34 cellular contexts compared by ENCODE assay signal in genomic region chr3:10761583-10761982, GRCh38. TPM values are rescaled to one million over a fixed set of nuclear protein-coding genes. Genes with fewer than 3 reads are reported as not detected.
"Had no signal": no experiment of that assay in that cellular context is flagged by ENCODE, and none has a peak within 500 bp of the region (broad histone marks: within the 10 kb centered on the region; RNA-seq: fewer than 3 reads in every experiment).

No MANE protein-coding gene starts in this region.

- H3K4me3 ChIP-seq: ascending aorta, coronary artery, dorsolateral prefrontal cortex, esophagus squamous epithelium, gastroesophageal sphincter, heart right ventricle had no signal

- ATAC-seq: activated CD4-positive, alpha-beta T cell treated with anti-CD3 and anti-CD28 coated beads for 36 hours; activated CD8-positive, alpha-beta memory T cell treated with anti-CD3 and anti-CD28 coated beads, Interleukin-2, amount 10 ng/mL, durations not matched to agents 7 days and 5 days; activated CD8-positive, alpha-beta T cell treated with anti-CD3 and anti-CD28 coated beads, Interleukin-2, amount 10 ng/mL, durations not matched to agents 7 days and 5 days; activated naive CD4-positive, alpha-beta T cell treated with anti-CD3 and anti-CD28 coated beads, Interleukin-2, amount 50 U/mL, for 72 hours; gastroesophageal sphincter; heart right ventricle had no signal

- H3K9me3 ChIP-seq: ascending aorta, esophagus squamous epithelium, gastroesophageal sphincter, heart right ventricle had no signal

- H3K27ac Mint-ChIP-seq: activated CD4-positive, alpha-beta memory T cell treated with anti-CD3 and anti-CD28 coated beads for 36 hours; activated CD4-positive, alpha-beta T cell treated with anti-CD3 and anti-CD28 coated beads for 36 hours; activated CD4-positive, alpha-beta T cell treated with anti-CD3 and anti-CD28 coated beads, Interleukin-2, amount 10 ng/mL, durations not matched to agents 24 days and 14 days; activated CD8-positive, alpha-beta memory T cell treated with anti-CD3 and anti-CD28 coated beads, Interleukin-2, amount 10 ng/mL, durations not matched to agents 7 days and 5 days; activated CD8-positive, alpha-beta T cell treated with anti-CD3 and anti-CD28 coated beads, Interleukin-2, amount 10 ng/mL, durations not matched to agents 7 days and 5 days; activated naive CD4-positive, alpha-beta T cell treated with anti-CD3 and anti-CD28 coated beads, Interleukin-2, amount 10 ng/mL, durations not matched to agents 7 days and 5 days; activated naive CD4-positive, alpha-beta T cell treated with anti-CD3 and anti-CD28 coated beads, Interleukin-2, amount 50 U/mL, for 72 hours; activated naive CD8-positive, alpha-beta T cell treated with anti-CD3 and anti-CD28 coated beads, Interleukin-2, amount 10 ng/mL, durations not matched to agents 7 days and 5 days; activated T-helper 1 cell treated with anti-CD3 and anti-CD28 coated beads, Interleukin-12 subunit alpha, Interleukin-12 subunit beta, Interleukin-2, Interleukin-4 antibody, amounts not matched to agents 30 ng/mL and 10 ng/mL and 1 ng/mL, durations not matched to agents 14 hours and 24 hours and 36 hours; dendritic cell treated with granulocyte-macrophage colony-stimulating factor and Interleukin-4, amounts not matched to agents 40 ng/mL and 50 ng/mL, for 4 days had no signal

- H3K27ac ChIP-seq: ascending aorta, brain microvascular endothelial cell, coronary artery, esophagus squamous epithelium, gastroesophageal sphincter, heart right ventricle had no signal

- H3K4me3 Mint-ChIP-seq: activated CD4-positive, alpha-beta memory T cell treated with anti-CD3 and anti-CD28 coated beads for 36 hours; activated CD4-positive, alpha-beta T cell treated with anti-CD3 and anti-CD28 coated beads for 36 hours; activated CD4-positive, alpha-beta T cell treated with anti-CD3 and anti-CD28 coated beads, Interleukin-2, amount 10 ng/mL, durations not matched to agents 24 days and 14 days; activated CD8-positive, alpha-beta memory T cell treated with anti-CD3 and anti-CD28 coated beads, Interleukin-2, amount 10 ng/mL, durations not matched to agents 7 days and 5 days; activated CD8-positive, alpha-beta T cell treated with anti-CD3 and anti-CD28 coated beads, Interleukin-2, amount 10 ng/mL, durations not matched to agents 7 days and 5 days; activated naive CD4-positive, alpha-beta T cell treated with anti-CD3 and anti-CD28 coated beads, Interleukin-2, amount 10 ng/mL, durations not matched to agents 7 days and 5 days; activated naive CD8-positive, alpha-beta T cell treated with anti-CD3 and anti-CD28 coated beads, Interleukin-2, amount 10 ng/mL, durations not matched to agents 7 days and 5 days; activated T-helper 1 cell treated with anti-CD3 and anti-CD28 coated beads, Interleukin-12 subunit alpha, Interleukin-12 subunit beta, Interleukin-2, Interleukin-4 antibody, amounts not matched to agents 30 ng/mL and 10 ng/mL and 1 ng/mL, durations not matched to agents 14 hours and 24 hours and 36 hours; central memory CD8-positive, alpha-beta T cell; dendritic cell treated with granulocyte-macrophage colony-stimulating factor and Interleukin-4, amounts not matched to agents 40 ng/mL and 50 ng/mL, for 4 days had no signal

- H3K36me3 ChIP-seq: ascending aorta, brain microvascular endothelial cell, esophagus squamous epithelium, gastroesophageal sphincter, heart right ventricle had no signal

- H3K27me3 ChIP-seq: ascending aorta, brain microvascular endothelial cell, dorsolateral prefrontal cortex had no signal

- H3K4me1 Mint-ChIP-seq: activated naive CD4-positive, alpha-beta T cell treated with anti-CD3 and anti-CD28 coated beads, Interleukin-2, amount 10 ng/mL, durations not matched to agents 7 days and 5 days; activated naive CD8-positive, alpha-beta T cell treated with anti-CD3 and anti-CD28 coated beads, Interleukin-2, amount 10 ng/mL, durations not matched to agents 7 days and 5 days; central memory CD8-positive, alpha-beta T cell had no signal

- DNase-seq: activated CD4-positive, alpha-beta memory T cell treated with anti-CD3 and anti-CD28 coated beads for 36 hours; activated CD4-positive, alpha-beta T cell treated with anti-CD3 and anti-CD28 coated beads for 36 hours; activated CD4-positive, alpha-beta T cell treated with anti-CD3 and anti-CD28 coated beads, Interleukin-2, amount 10 ng/mL, durations not matched to agents 24 days and 14 days; activated CD4-positive, CD25-positive, alpha-beta regulatory T cell; activated CD4-positive, CD25-positive, alpha-beta regulatory T cell treated with anti-CD3 and anti-CD28 coated beads, Interleukin-2, amount 50 U/mL, for 72 hours; activated CD8-positive, alpha-beta memory T cell treated with anti-CD3 and anti-CD28 coated beads, Interleukin-2, amount 10 ng/mL, durations not matched to agents 7 days and 5 days; activated CD8-positive, alpha-beta memory T cell treated with anti-CD3 and anti-CD28 coated beads, Interleukin-2, amount 50 U/mL, for 4 hours; activated CD8-positive, alpha-beta T cell treated with anti-CD3 and anti-CD28 coated beads, Interleukin-2, amount 10 ng/mL, durations not matched to agents 7 days and 5 days; activated gamma-delta T cell; activated naive CD4-positive, alpha-beta T cell; activated naive CD4-positive, alpha-beta T cell treated with anti-CD3 and anti-CD28 coated beads, Interleukin-2, amount 10 ng/mL, durations not matched to agents 7 days and 5 days; activated naive CD8-positive, alpha-beta T cell treated with anti-CD3 and anti-CD28 coated beads, Interleukin-2, amount 10 ng/mL, durations not matched to agents 7 days and 5 days; activated T-cell treated with anti-CD3 and anti-CD28 coated beads, Interleukin-2, amount 50 U/mL, for 1 hour; activated T-cell treated with anti-CD3 and anti-CD28 coated beads, Interleukin-2, amount 50 U/mL, for 48 hours; brain microvascular endothelial cell; dorsolateral prefrontal cortex; effector memory CD4-positive, alpha-beta T cell; esophagus squamous epithelium; foreskin melanocyte; heart right ventricle; T-helper 1 cell; T-helper 2 cell had no signal

- H3K9me3 Mint-ChIP-seq: activated CD4-positive, alpha-beta memory T cell treated with anti-CD3 and anti-CD28 coated beads for 36 hours; activated CD4-positive, alpha-beta T cell treated with anti-CD3 and anti-CD28 coated beads, Interleukin-2, amount 10 ng/mL, durations not matched to agents 24 days and 14 days; activated naive CD4-positive, alpha-beta T cell treated with anti-CD3 and anti-CD28 coated beads, Interleukin-2, amount 10 ng/mL, durations not matched to agents 7 days and 5 days; activated naive CD4-positive, alpha-beta T cell treated with anti-CD3 and anti-CD28 coated beads, Interleukin-2, amount 50 U/mL, for 72 hours; activated naive CD8-positive, alpha-beta T cell treated with anti-CD3 and anti-CD28 coated beads, Interleukin-2, amount 10 ng/mL, durations not matched to agents 7 days and 5 days; activated T-helper 1 cell treated with anti-CD3 and anti-CD28 coated beads, Interleukin-12 subunit alpha, Interleukin-12 subunit beta, Interleukin-2, Interleukin-4 antibody, amounts not matched to agents 30 ng/mL and 10 ng/mL and 1 ng/mL, durations not matched to agents 14 hours and 24 hours and 36 hours; central memory CD8-positive, alpha-beta T cell; dendritic cell treated with granulocyte-macrophage colony-stimulating factor and Interleukin-4, amounts not matched to agents 40 ng/mL and 50 ng/mL, for 4 days had no signal

- H3K4me1 ChIP-seq: ascending aorta, gastroesophageal sphincter, heart right ventricle had no signal

- H3K36me3 Mint-ChIP-seq: activated CD4-positive, alpha-beta memory T cell treated with anti-CD3 and anti-CD28 coated beads for 36 hours; activated CD8-positive, alpha-beta memory T cell treated with anti-CD3 and anti-CD28 coated beads, Interleukin-2, amount 10 ng/mL, durations not matched to agents 7 days and 5 days; activated naive CD4-positive, alpha-beta T cell treated with anti-CD3 and anti-CD28 coated beads, Interleukin-2, amount 10 ng/mL, durations not matched to agents 7 days and 5 days; activated naive CD4-positive, alpha-beta T cell treated with anti-CD3 and anti-CD28 coated beads, Interleukin-2, amount 50 U/mL, for 72 hours; activated naive CD8-positive, alpha-beta T cell treated with anti-CD3 and anti-CD28 coated beads, Interleukin-2, amount 10 ng/mL, durations not matched to agents 7 days and 5 days had no signal

RNA-seq across cellular contexts. Expression of gene SLC6A11, which starts 54.4 kb away (rescaled TPM):
- total RNA-seq: activated CD4-positive, alpha-beta memory T cell treated with anti-CD3 and anti-CD28 coated beads for 36 hours; activated CD4-positive, alpha-beta T cell treated with anti-CD3 and anti-CD28 coated beads for 36 hours; activated CD4-positive, alpha-beta T cell treated with anti-CD3 and anti-CD28 coated beads, Interleukin-2, amount 10 ng/mL, durations not matched to agents 24 days and 14 days; activated CD8-positive, alpha-beta memory T cell treated with anti-CD3 and anti-CD28 coated beads for 36 hours; activated CD8-positive, alpha-beta memory T cell treated with anti-CD3 and anti-CD28 coated beads, Interleukin-2, amount 10 ng/mL, durations not matched to agents 7 days and 5 days; activated CD8-positive, alpha-beta T cell treated with anti-CD3 and anti-CD28 coated beads, Interleukin-2, amount 10 ng/mL, durations not matched to agents 7 days and 5 days; activated naive CD4-positive, alpha-beta T cell treated with anti-CD3 and anti-CD28 coated beads, Interleukin-2, amount 50 U/mL, for 72 hours; activated naive CD8-positive, alpha-beta T cell treated with anti-CD3 and anti-CD28 coated beads, Interleukin-2, amount 10 ng/mL, durations not matched to agents 7 days and 5 days; activated T-helper 1 cell treated with anti-CD3 and anti-CD28 coated beads, Interleukin-12 subunit alpha, Interleukin-12 subunit beta, Interleukin-2, Interleukin-4 antibody, amounts not matched to agents 30 ng/mL and 10 ng/mL and 1 ng/mL, durations not matched to agents 14 hours and 24 hours and 36 hours; ascending aorta; cardiac septum; fibroblast of lung; fibroblast of villous mesenchyme; glomerular endothelial cell had no signal
- polyA plus RNA-seq: heart right ventricle had no signal
